26 cellular contexts compared by ENCODE assay signal in genomic region chr6:20341564-20341963, GRCh38.
"Had no signal": no experiment of that assay in that cellular context is flagged by ENCODE, and none has a peak within 500 bp of the region (broad histone marks: within the 10 kb centered on the region; RNA-seq: fewer than 3 reads in every experiment).

No MANE protein-coding gene starts in this region.

- ATAC-seq: activated CD4-positive, alpha-beta T cell treated with anti-CD3 and anti-CD28 coated beads for 36 hours; activated CD8-positive, alpha-beta memory T cell treated with anti-CD3 and anti-CD28 coated beads, Interleukin-2, amount 10 ng/mL, durations not matched to agents 7 days and 5 days; activated CD8-positive, alpha-beta T cell treated with anti-CD3 and anti-CD28 coated beads, Interleukin-2, amount 10 ng/mL, durations not matched to agents 7 days and 5 days; activated naive CD8-positive, alpha-beta T cell treated with anti-CD3 and anti-CD28 coated beads, Interleukin-2, amount 50 U/mL, for 24 hours; effector memory CD8-positive, alpha-beta T cell; foreskin keratinocyte; gastroesophageal sphincter had no signal

- H3K4me3 ChIP-seq: adrenal gland, esophagus muscularis mucosa, gastroesophageal sphincter, heart right ventricle had no signal

- H3K4me1 ChIP-seq: adrenal gland, esophagus muscularis mucosa, foreskin keratinocyte, gastroesophageal sphincter, heart right ventricle had no signal

- H3K36me3 ChIP-seq: adrenal gland, brain microvascular endothelial cell, esophagus muscularis mucosa, gastroesophageal sphincter, heart right ventricle had no signal

- DNase-seq: activated CD4-positive, alpha-beta memory T cell treated with anti-CD3 and anti-CD28 coated beads for 36 hours; activated CD4-positive, alpha-beta T cell treated with anti-CD3 and anti-CD28 coated beads for 36 hours; activated CD4-positive, alpha-beta T cell treated with anti-CD3 and anti-CD28 coated beads, Interleukin-2, amount 10 ng/mL, durations not matched to agents 24 days and 14 days; activated CD4-positive, CD25-positive, alpha-beta regulatory T cell; activated CD4-positive, CD25-positive, alpha-beta regulatory T cell treated with anti-CD3 and anti-CD28 coated beads, Interleukin-2, amount 50 U/mL, for 72 hours; activated CD8-positive, alpha-beta memory T cell treated with anti-CD3 and anti-CD28 coated beads, Interleukin-2, amount 10 ng/mL, durations not matched to agents 7 days and 5 days; activated CD8-positive, alpha-beta memory T cell treated with anti-CD3 and anti-CD28 coated beads, Interleukin-2, amount 50 U/mL, for 4 hours; activated CD8-positive, alpha-beta T cell treated with anti-CD3 and anti-CD28 coated beads, Interleukin-2, amount 10 ng/mL, durations not matched to agents 7 days and 5 days; activated effector memory CD4-positive, alpha-beta T cell treated with anti-CD3 and anti-CD28 coated beads, Interleukin-2, amount 50 U/mL, for 16 hours; activated naive CD4-positive, alpha-beta T cell treated with anti-CD3 and anti-CD28 coated beads for 36 hours; activated naive CD8-positive, alpha-beta T cell treated with anti-CD3 and anti-CD28 coated beads for 36 hours; activated naive CD8-positive, alpha-beta T cell treated with anti-CD3 and anti-CD28 coated beads, Interleukin-2, amount 50 U/mL, for 24 hours; activated T-cell treated with anti-CD3 and anti-CD28 coated beads, Interleukin-2, amount 50 U/mL, for 1 hour; activated T-cell treated with anti-CD3 and anti-CD28 coated beads, Interleukin-2, amount 50 U/mL, for 48 hours; adrenal gland; brain microvascular endothelial cell; cortex of kidney; dermis blood vessel endothelial cell; effector CD4-positive, alpha-beta T cell; effector memory CD8-positive, alpha-beta T cell; erythroblast; foreskin keratinocyte; heart right ventricle; T-helper 2 cell had no signal

- H3K9me3 ChIP-seq: adrenal gland, esophagus muscularis mucosa, gastroesophageal sphincter, heart right ventricle had no signal

- H3K27me3 ChIP-seq: adrenal gland, brain microvascular endothelial cell, esophagus muscularis mucosa, gastroesophageal sphincter, heart right ventricle had no signal

- H3K27ac ChIP-seq: adrenal gland, brain microvascular endothelial cell, esophagus muscularis mucosa, foreskin keratinocyte, gastroesophageal sphincter, heart right ventricle had no signal
